Comparison of ENCODE assay signal across 19 cellular contexts in genomic region chr15:41154412-41154811, GRCh38. TPM values are rescaled to one million over a fixed set of nuclear protein-coding genes. Genes with fewer than 3 reads are reported as not detected.
A peak's percentile ranks its signal among the peaks of the same experiment; 100 is the strongest.
DNase-seq lines count a peak whose midpoint lies in the region; ATAC-seq and TF ChIP-seq lines count a peak whose summit lies in the region.
"Had no signal": no experiment of that assay in that cellular context is flagged by ENCODE, and none has a peak within 500 bp of the region (broad histone marks: within the 10 kb centered on the region; RNA-seq: fewer than 3 reads in every experiment).

No MANE protein-coding gene starts in this region.

- H3K4me1 ChIP-seq in fibroblast of lung (ENCODE audit: control insufficient read depth, extremely low read depth, insufficient read depth, low read length) (peaks cover 8% of the 10 kb centered on the region), mesenchymal stem cell (ENCODE audit: control insufficient read depth, insufficient read depth, low read depth, low read length) (peaks cover 1% of the 10 kb centered on the region), SJCRH30 (no peaks in the 10 kb centered on the region)
- H3K4me1 ChIP-seq: Peyer's patch had no signal

- no peak overlapping the region for H2AK5ac ChIP-seq in mesenchymal stem cell (ENCODE audit: low read length, severe bottlenecking)

- ATAC-seq in HG02938 (IDR thresholded peaks at IDR 0.05; ENCODE audit: unreplicated experiment), result no peak
- ATAC-seq in left colon, result no peak
- no peak for ATAC-seq in GM19395 (IDR thresholded peaks at IDR 0.05; ENCODE audit: unreplicated experiment)
- ATAC-seq: A549 had no signal

- H3K14ac ChIP-seq in mesenchymal stem cell (ENCODE audit: low read length in 2 of 2), result no peak overlapping the region

- no peak overlapping the region for H4K8ac ChIP-seq in mesenchymal stem cell (ENCODE audit: low read length)

- DNase-seq in ELF-1 (ENCODE audit: low read depth, low spot score) (peak; percentile 18), RPMI7951 (ENCODE audit: low read depth) (peak; percentile 9), fibroblast of lung (ENCODE audit: low read depth in 2 of 2) (peak in 1 of 2 donors; percentile 36), mesenchymal stem cell (peak; percentile 21), left colon (no peak), SJCRH30 (no peak)
- DNase-seq: C1 segment of cervical spinal cord, DND-41, MG63, NCI-H1092, NCI-H146, NCI-H2081, NCI-H510A treated with DMSO at 0.1 percent for 48 hours, NCI-H82, Peyer's patch, SHP77 had no signal

- H3K27ac ChIP-seq in fibroblast of lung (ENCODE audit: insufficient read depth, low read length) (no peak overlapping the region), mesenchymal stem cell (ENCODE audit: low read length, poor library complexity, severe bottlenecking) (no peak overlapping the region), SJCRH30 (no peak overlapping the region)
- H3K27ac ChIP-seq: A549, Peyer's patch had no signal

- H2BK5ac ChIP-seq in mesenchymal stem cell (ENCODE audit: low read depth, low read length, poor library complexity, severe bottlenecking), result no peak overlapping the region

- H3K4ac ChIP-seq in mesenchymal stem cell (ENCODE audit: low read depth in 1 of 2, low read length in 2 of 2), result no peak overlapping the region

- no peaks in the 10 kb centered on the region for H4K20me1 ChIP-seq in fibroblast of lung (ENCODE audit: control insufficient read depth, extremely low read depth, insufficient read depth, low read length)

- H3K79me2 ChIP-seq in fibroblast of lung (ENCODE audit: control insufficient read depth, insufficient read depth, low read length), result no peaks in the 10 kb centered on the region

- H2BK120ac ChIP-seq in mesenchymal stem cell (ENCODE audit: low read depth, low read length), result no peak overlapping the region

- intact Hi-C loops in left colon (cut with DNase I, micrococcal nuclease), result no loop called here

- H4K91ac ChIP-seq in mesenchymal stem cell (ENCODE audit: low read length), result no peak overlapping the region

- H2AFZ ChIP-seq in fibroblast of lung (ENCODE audit: low read length), result peak overlapping the region; percentile 7
- no peak overlapping the region for H2AFZ ChIP-seq in mesenchymal stem cell (ENCODE audit: low read depth, low read length)

- no peaks in the 10 kb centered on the region for H3K27me3 ChIP-seq in fibroblast of lung (ENCODE audit: control insufficient read depth, insufficient read depth, low read length)
- no peaks in the 10 kb centered on the region for H3K27me3 ChIP-seq in mesenchymal stem cell (ENCODE audit: control insufficient read depth in 1 of 2, insufficient read depth in 1 of 2, low read length in 2 of 2)
- H3K27me3 ChIP-seq in SJCRH30, result no peaks in the 10 kb centered on the region
- H3K27me3 ChIP-seq: MG63, Peyer's patch had no signal

- H3K4me3 ChIP-seq in fibroblast of lung (replicated peaks in 1 of 4; ENCODE audit: control extremely low read depth in 1 of 4, insufficient read depth in 1 of 4, low read depth in 3 of 4, low read length in 4 of 4) (no peak overlapping the region), mesenchymal stem cell (ENCODE audit: insufficient read depth in 1 of 2, low read depth in 1 of 2, low read length in 2 of 2) (no peak overlapping the region), SJCRH30 (no peak overlapping the region)
- H3K4me3 ChIP-seq: A549, MG63, Peyer's patch had no signal

- no peaks in the 10 kb centered on the region for H3K36me3 ChIP-seq in fibroblast of lung (ENCODE audit: control insufficient read depth, insufficient read depth, low read length)
- H3K36me3 ChIP-seq in mesenchymal stem cell (ENCODE audit: control insufficient read depth in 1 of 2, insufficient read depth in 2 of 2, low read depth in 1 of 2, low read length in 2 of 2), result no peaks in the 10 kb centered on the region
- H3K36me3 ChIP-seq in SJCRH30, result no peaks in the 10 kb centered on the region
- H3K36me3 ChIP-seq: MG63, Peyer's patch had no signal

- H3K23ac ChIP-seq in mesenchymal stem cell (ENCODE audit: low read length in 2 of 2), result no peak overlapping the region

- 43% methylated on average over 2 of the region's 2 CpGs for WGBS in mesenchymal stem cell

- H3K9me3 ChIP-seq in fibroblast of lung (ENCODE audit: control insufficient read depth, insufficient read depth, low read depth, low read length) (no peaks in the 10 kb centered on the region), mesenchymal stem cell (ENCODE audit: control insufficient read depth, low read length) (no peaks in the 10 kb centered on the region), SJCRH30 (replicated peaks) (no peaks in the 10 kb centered on the region)
- H3K9me3 ChIP-seq: A549, MG63, Peyer's patch had no signal

- H3K4me2 ChIP-seq in fibroblast of lung (ENCODE audit: extremely low read depth, insufficient read depth, low read length) (no peak overlapping the region), mesenchymal stem cell (ENCODE audit: low read length, poor library complexity, severe bottlenecking) (no peak overlapping the region)
- H3K4me2 ChIP-seq: A549 had no signal

- H3K79me1 ChIP-seq in mesenchymal stem cell (replicated peaks; ENCODE audit: low read length, poor library complexity, severe bottlenecking), result no peaks in the 10 kb centered on the region

- no peak overlapping the region for H2BK15ac ChIP-seq in mesenchymal stem cell (ENCODE audit: low read depth, poor library complexity, severe bottlenecking)

- TF ChIP-seq CTCF in fibroblast of lung (conservative IDR thresholded peaks at IDR 0.05 in 1 of 2, IDR thresholded peaks at IDR 0.05 in 1 of 2; ENCODE audit: low read depth in 1 of 2, low read length in 2 of 2), result no peak

- H2BK12ac ChIP-seq in mesenchymal stem cell (ENCODE audit: low read length in 2 of 2), result no peak overlapping the region

- H3K18ac ChIP-seq in mesenchymal stem cell (ENCODE audit: low read depth in 1 of 2, low read length in 2 of 2), result no peak overlapping the region

- no peak overlapping the region for H3K9ac ChIP-seq in fibroblast of lung (ENCODE audit: insufficient read depth, low read length)
- no peak overlapping the region for H3K9ac ChIP-seq in mesenchymal stem cell (ENCODE audit: low read length)

RNA-seq across cellular contexts. Expression of gene INO80, which starts 38.3 kb away (rescaled TPM):
- 11.7 and 14.2 TPM in 2 replicates for total RNA-seq in RPMI7951 (2014; rRNA removed; shearing (Covaris generic))
- total RNA-seq in fibroblast of lung, result 22.3 and 34.0 TPM in 2 replicates
- 5.7 and 6.0 TPM in 2 replicates for polyA plus RNA-seq in fibroblast of lung
- 11.1 and 13.7 TPM in 2 replicates for polyA plus RNA-seq in fibroblast of lung (2012)
- polyA minus RNA-seq in fibroblast of lung (ENCODE audit: low replicate concordance), result 31.0 and 47.9 TPM in 2 replicates
- 8.4 TPM for polyA plus RNA-seq in mesenchymal stem cell (2013, experiment 1 of 2)
- polyA plus RNA-seq in mesenchymal stem cell (2013, experiment 2 of 2), result 8.1 TPM
- total RNA-seq in left colon, result 10 to 100 TPM; 19.7 to 29.3 TPM
- total RNA-seq in SJCRH30 (2014; rRNA removed; shearing (Covaris generic)), result 16.5 and 16.8 TPM in 2 replicates

Comparison
In these comparisons a context has a peak if more than half of its experiments do, and no peak if none do; other contexts are left out.
1. DNase-seq: peak in ELF-1 (single experiment), RPMI7951 (single experiment) and mesenchymal stem cell (single experiment); none in left colon (0 of 2) and SJCRH30 (0 of 2).